10 cellular contexts compared by ENCODE assay signal in genomic region chr9:79574166-79574565, GRCh38. TPM values are rescaled to one million over a fixed set of nuclear protein-coding genes. Genes with fewer than 3 reads are reported as not detected.
A peak's percentile ranks its signal among the peaks of the same experiment; 100 is the strongest.
DNase-seq lines count a peak whose midpoint lies in the region; ATAC-seq and TF ChIP-seq lines count a peak whose summit lies in the region.
"Had no signal": no experiment of that assay in that cellular context is flagged by ENCODE, and none has a peak within 500 bp of the region (broad histone marks: within the 10 kb centered on the region; RNA-seq: fewer than 3 reads in every experiment).

No MANE protein-coding gene starts in this region.

- no peak for TF ChIP-seq POLR2A in transverse colon (IDR thresholded peaks at IDR 0.05)

- H3K4me2 ChIP-seq in mesenchymal stem cell (ENCODE audit: low read length, poor library complexity, severe bottlenecking): peak overlapping the region; percentile 77

- H3K4me3 Mint-ChIP-seq in activated naive CD4-positive, alpha-beta T cell treated with anti-CD3 and anti-CD28 coated beads for 36 hours: peak overlapping the region; percentile 80
- H3K4me3 Mint-ChIP-seq in MCF 10A (ENCODE audit: unreplicated experiment): no peak overlapping the region

- 57% methylated on average over 2 of the region's 6 CpGs for WGBS in mesenchymal stem cell
- 40 to 41% methylated on average over 6 of the region's 6 CpGs for WGBS in transverse colon (ENCODE audit: low coverage in 1 of 2), 2 donors

- H2BK15ac ChIP-seq in mesenchymal stem cell (ENCODE audit: low read depth, poor library complexity, severe bottlenecking): no peak overlapping the region

- no peak for TF ChIP-seq CTCF in MCF 10A (IDR thresholded peaks at IDR 0.05; ENCODE audit: unreplicated experiment)
- no peak for TF ChIP-seq CTCF in transverse colon (IDR thresholded peaks at IDR 0.05)

- H3K4me1 Mint-ChIP-seq in activated naive CD4-positive, alpha-beta T cell treated with anti-CD3 and anti-CD28 coated beads for 36 hours (ENCODE audit: low read depth): peaks cover 50% of the 10 kb centered on the region
- H3K4me1 Mint-ChIP-seq in MCF 10A (ENCODE audit: insufficient read depth, unreplicated experiment): peaks cover 17% of the 10 kb centered on the region

- no peak overlapping the region for H2BK12ac ChIP-seq in mesenchymal stem cell (ENCODE audit: low read length in 2 of 2)

- H3K27me3 ChIP-seq in mesenchymal stem cell (ENCODE audit: control insufficient read depth in 1 of 2, insufficient read depth in 1 of 2, low read length in 2 of 2) (peaks cover 0 to 6% of the 10 kb centered on the region in 2 experiments), transverse colon (peaks cover 12% of the 10 kb centered on the region)

- H2AFZ ChIP-seq in mesenchymal stem cell (ENCODE audit: low read depth, low read length): no peak overlapping the region

- no peak for DNase-seq in activated naive CD4-positive, alpha-beta T cell treated with anti-CD3 and anti-CD28 coated beads for 36 hours
- no peak for DNase-seq in activated naive CD4-positive, alpha-beta T cell treated with Interleukin-2 at 50 U/mL for 16 hours
- no peak for DNase-seq in MCF 10A (ENCODE audit: unreplicated experiment)
- DNase-seq in mesenchymal stem cell: no peak
- DNase-seq in transverse colon: no peak
- DNase-seq in NCI-H69 (lab: John Stamatoyannopoulos, UW): no peak
- DNase-seq: effector CD8-positive, alpha-beta T cell had no signal

- H4K91ac ChIP-seq in mesenchymal stem cell (ENCODE audit: low read length): no peak overlapping the region

- intact Hi-C loops in activated naive CD4-positive, alpha-beta T cell treated with anti-CD3 and anti-CD28 coated beads for 36 hours (cut with micrococcal nuclease): loop anchor here (5.0 to 10.0 kb wide), 6 partner anchors 113 to 1542 kb away; partner anchors contain the start of genes CEP78 and GNAQ
- intact Hi-C loops in MCF 10A (cut with micrococcal nuclease) (loop anchor here (5.0 to 10.0 kb wide), 3 partner anchors 89 to 972 kb away; no protein-coding TSS in a partner anchor), transverse colon (cut with DNase I; ENCODE audit: low total_unique reads) (no loop called here)

- no peak overlapping the region for H3K14ac ChIP-seq in mesenchymal stem cell (ENCODE audit: low read length in 2 of 2)

- H3K27ac Mint-ChIP-seq in activated naive CD4-positive, alpha-beta T cell treated with anti-CD3 and anti-CD28 coated beads for 36 hours: peak overlapping the region; percentile 79
- peak overlapping the region; percentile 86 for H3K27ac Mint-ChIP-seq in MCF 10A (ENCODE audit: low read depth, unreplicated experiment)

- no peaks in the 10 kb centered on the region for H3K9me3 ChIP-seq in mesenchymal stem cell (ENCODE audit: control insufficient read depth, low read length)
- no peaks in the 10 kb centered on the region for H3K9me3 ChIP-seq in transverse colon

- no peak overlapping the region for H4K8ac ChIP-seq in mesenchymal stem cell (ENCODE audit: low read length)

- no peak overlapping the region for H3K4ac ChIP-seq in mesenchymal stem cell (ENCODE audit: low read depth in 1 of 2, low read length in 2 of 2)

- no peak for TF ChIP-seq EP300 in transverse colon (IDR thresholded peaks at IDR 0.05; ENCODE audit: low read depth)

- no peak overlapping the region for H3K18ac ChIP-seq in mesenchymal stem cell (ENCODE audit: low read depth in 1 of 2, low read length in 2 of 2)

- peak overlapping the region; percentile 94 for H3K9ac ChIP-seq in mesenchymal stem cell (ENCODE audit: low read length)

- peaks cover 3% of the 10 kb centered on the region for H3K4me1 ChIP-seq in mesenchymal stem cell (ENCODE audit: control insufficient read depth, insufficient read depth, low read depth, low read length)
- H3K4me1 ChIP-seq in transverse colon: peaks cover 8 to 42% (median 17%) of the 10 kb centered on the region in 4 donors

- no TSS peak for BruUV-seq in MCF 10A (replicated peaks; lab: Mats Ljungman, UMichigan)

- H3K9me3 Mint-ChIP-seq in activated naive CD4-positive, alpha-beta T cell treated with anti-CD3 and anti-CD28 coated beads for 36 hours: no peaks in the 10 kb centered on the region
- no peaks in the 10 kb centered on the region for H3K9me3 Mint-ChIP-seq in MCF 10A (ENCODE audit: unreplicated experiment)

- H3K27me3 Mint-ChIP-seq in activated naive CD4-positive, alpha-beta T cell treated with anti-CD3 and anti-CD28 coated beads for 36 hours (ENCODE audit: low read depth): peaks cover 4% of the 10 kb centered on the region
- no peaks in the 10 kb centered on the region for H3K27me3 Mint-ChIP-seq in MCF 10A (ENCODE audit: insufficient read depth, unreplicated experiment)

- in situ Hi-C loops in transverse colon (cut with MboI; ENCODE audit: low pct_ligation_motif_present in 1 of 4, low pct_unique_long_range_greater_than_20kb in 1 of 4, low sequenced_read_pairs in 3 of 4): no loop called here

- H3K4me3 ChIP-seq in mesenchymal stem cell (ENCODE audit: insufficient read depth in 1 of 2, low read depth in 1 of 2, low read length in 2 of 2) (peak overlapping the region in 1 of 2 experiments; percentile 85), transverse colon (peak overlapping the region; percentile 86 to 98 (median 94))

- no peaks in the 10 kb centered on the region for H3K79me1 ChIP-seq in mesenchymal stem cell (replicated peaks; ENCODE audit: low read length, poor library complexity, severe bottlenecking)

- CTCF ChIA-PET in activated naive CD4-positive, alpha-beta T cell treated with anti-CD3 and anti-CD28 coated beads for 36 hours (lab: Charles Lee): interaction anchor here (0.8 kb wide), 1 partner anchor 143 kb away, joined by 4 read pairs; no protein-coding TSS in a partner anchor
- CTCF ChIA-PET in MCF 10A (lab: Yijun Ruan, JAX): interaction anchor here (0.6 to 1.2 kb wide), 5 partner anchors 14 to 715 kb away, joined by 3 to 4 read pairs (median 3); no protein-coding TSS in a partner anchor

- ATAC-seq in HG02610 (IDR thresholded peaks at IDR 0.05; ENCODE audit: unreplicated experiment) (no peak), GM21360 (IDR thresholded peaks at IDR 0.05; ENCODE audit: unreplicated experiment) (no peak)
- ATAC-seq: Panc1 had no signal

- peaks cover 6% of the 10 kb centered on the region for H3K36me3 Mint-ChIP-seq in activated naive CD4-positive, alpha-beta T cell treated with anti-CD3 and anti-CD28 coated beads for 36 hours (ENCODE audit: low read depth)
- peaks cover 6% of the 10 kb centered on the region for H3K36me3 Mint-ChIP-seq in MCF 10A (ENCODE audit: insufficient read depth, unreplicated experiment)

- no peak overlapping the region for H2AK5ac ChIP-seq in mesenchymal stem cell (ENCODE audit: low read length, severe bottlenecking)

- no peaks in the 10 kb centered on the region for H3K36me3 ChIP-seq in mesenchymal stem cell (ENCODE audit: control insufficient read depth in 1 of 2, insufficient read depth in 2 of 2, low read depth in 1 of 2, low read length in 2 of 2)
- H3K36me3 ChIP-seq in transverse colon: no peaks in the 10 kb centered on the region

- H3K23ac ChIP-seq in mesenchymal stem cell (ENCODE audit: low read length in 2 of 2): no peak overlapping the region

- H2BK120ac ChIP-seq in mesenchymal stem cell (ENCODE audit: low read depth, low read length): no peak overlapping the region

- H3K27ac ChIP-seq in mesenchymal stem cell (ENCODE audit: low read length, poor library complexity, severe bottlenecking) (peak overlapping the region; percentile 47), transverse colon (peak overlapping the region in 3 of 4 donors; percentile 90 to 98 (median 97))

- POLR2A ChIA-PET in MCF 10A (lab: Yijun Ruan, JAX): interaction anchor here (1.0 to 1.3 kb wide), 4 partner anchors 96 to 408 kb away, joined by 3 to 5 read pairs (median 4); no protein-coding TSS in a partner anchor

- H2BK5ac ChIP-seq in mesenchymal stem cell (ENCODE audit: low read depth, low read length, poor library complexity, severe bottlenecking): no peak overlapping the region

RNA-seq across cellular contexts. Expression of gene TLE4, which starts 2.4 kb away (rescaled TPM):
- 10 to 100 TPM; 11.2 to 13.1 TPM for total RNA-seq in activated naive CD4-positive, alpha-beta T cell treated with anti-CD3 and anti-CD28 coated beads for 36 hours
- total RNA-seq in MCF 10A (2022) (8.7 and 12.3 TPM in 2 replicates), transverse colon (10 to 100 TPM; 19.3 to 87.5 (median 41.5) TPM)
- polyA plus RNA-seq in mesenchymal stem cell (2013, experiment 1 of 2): 31.0 TPM
- 30.8 TPM for polyA plus RNA-seq in mesenchymal stem cell (2013, experiment 2 of 2)
